25 cellular contexts compared by ENCODE assay signal in the genomic region with DNA sequence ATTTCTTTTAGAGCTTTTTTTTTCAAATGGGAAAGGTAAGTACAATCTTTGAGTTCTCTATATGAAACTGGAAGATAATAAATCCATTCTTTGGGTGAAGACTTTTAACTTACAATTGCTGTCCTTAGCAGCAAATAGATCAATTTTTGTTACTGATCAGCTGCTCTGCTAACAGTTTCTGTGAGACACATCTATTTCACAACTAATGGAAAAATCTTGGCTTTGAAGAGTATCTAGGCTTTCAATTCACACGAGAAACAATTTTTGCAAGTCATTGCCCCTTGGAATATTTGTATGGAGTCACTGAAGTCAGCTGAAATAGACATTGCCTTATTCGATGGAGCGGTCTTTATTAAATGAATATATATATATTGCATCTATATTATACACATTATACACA. TPM values are rescaled to one million over a fixed set of nuclear protein-coding genes. Genes with fewer than 3 reads are reported as not detected.
DNase-seq lines count a peak whose midpoint lies in the region; ATAC-seq, FAIRE-seq and TF ChIP-seq lines count a peak whose summit lies in the region.
"Had no signal": no experiment of that assay in that cellular context is flagged by ENCODE, and none has a peak within 500 bp of the region (broad histone marks: within the 10 kb centered on the region; RNA-seq: fewer than 3 reads in every experiment).

No MANE protein-coding gene starts in this region.

- no TSS peak for BruUV-seq in K562 (replicated peaks; lab: Mats Ljungman, UMichigan)
- no TSS peak for BruUV-seq in HepG2 (replicated peaks; lab: Mats Ljungman, UMichigan)

- CTCF ChIA-PET in A549 (lab: Yijun Ruan, JAX) = no interaction called here
- CTCF ChIA-PET in K562 (lab: Yijun Ruan, JAX; ENCODE audit: low intra/inter-chr PET ratio) = no interaction called here
- CTCF ChIA-PET in HepG2 (lab: Yijun Ruan, JAX; ENCODE audit: low intra/inter-chr PET ratio, low total read pairs) = no interaction called here

- H3K9ac ChIP-seq in K562 (ENCODE audit: insufficient read depth in 1 of 2, low read depth in 2 of 2, low read length in 2 of 2) = no peak overlapping the region
- no peak overlapping the region for H3K9ac ChIP-seq in HepG2 (ENCODE audit: insufficient read depth, low read depth, low read length)
- H3K9ac ChIP-seq: GM23248 had no signal

- no peak for ATAC-seq in A549
- ATAC-seq in K562 = no peak
- ATAC-seq in HepG2 = peak; percentile 86
- no peak for ATAC-seq in GM18505 (IDR thresholded peaks at IDR 0.05; ENCODE audit: unreplicated experiment)
- ATAC-seq: HCT116 had no signal

- no peaks in the 10 kb centered on the region for H4K20me1 ChIP-seq in K562 (replicated peaks; ENCODE audit: control insufficient read depth, insufficient read depth, low read length)
- H4K20me1 ChIP-seq in HepG2 (ENCODE audit: insufficient read depth, low read length) = no peaks in the 10 kb centered on the region

- H3K27ac ChIP-seq in A549 = no peak overlapping the region
- H3K27ac ChIP-seq in K562 (ENCODE audit: extremely low read depth, low read depth, low read length) = no peak overlapping the region
- H3K27ac ChIP-seq in HepG2 (ENCODE audit: extremely low read length, insufficient read depth, low read length) = peak overlapping the region; percentile 71
- H3K27ac ChIP-seq in transverse colon = no peak overlapping the region
- H3K27ac ChIP-seq: 22Rv1, GM23248 had no signal

- no peaks in the 10 kb centered on the region for H3K9me1 ChIP-seq in K562 (ENCODE audit: control insufficient read depth, insufficient read depth, low read length)

- no peaks in the 10 kb centered on the region for H3K4me1 ChIP-seq in A549
- no peaks in the 10 kb centered on the region for H3K4me1 ChIP-seq in K562 (replicated peaks in 1 of 2; ENCODE audit: control insufficient read depth in 2 of 2, insufficient read depth in 2 of 2, low read length in 2 of 2)
- H3K4me1 ChIP-seq in HepG2 (ENCODE audit: insufficient read depth, low read length) = peaks cover 29% of the 10 kb centered on the region
- H3K4me1 ChIP-seq in BE2C = no peaks in the 10 kb centered on the region
- H3K4me1 ChIP-seq in transverse colon = no peaks in the 10 kb centered on the region

- H3K27me3 ChIP-seq in K562 (ENCODE audit: control insufficient read depth in 2 of 2, insufficient read depth in 2 of 2, low read length in 2 of 2) = peaks cover 0 to 12% of the 10 kb centered on the region in 2 experiments; a peak in 2 of 5 replicates
- no peaks in the 10 kb centered on the region for H3K27me3 ChIP-seq in HepG2 (ENCODE audit: control insufficient read depth in 1 of 2, insufficient read depth in 2 of 2, low read length in 2 of 2)
- no peaks in the 10 kb centered on the region for H3K27me3 ChIP-seq in BE2C
- no peaks in the 10 kb centered on the region for H3K27me3 ChIP-seq in transverse colon

- in situ Hi-C loops in K562 (cut with MboI) = no loop called here
- in situ Hi-C loops in HepG2 (cut with HindIII; ENCODE audit: extremely low pct_ligation_motif_present, low pct_unique_long_range_greater_than_20kb) = no loop called here
- in situ Hi-C loops in transverse colon (cut with MboI; ENCODE audit: low pct_ligation_motif_present in 1 of 4, low pct_unique_long_range_greater_than_20kb in 1 of 4, low sequenced_read_pairs in 3 of 4) = no loop called here

- TF ChIP-seq POLR2A in A549 (IDR thresholded peaks at IDR 0.05; ENCODE audit: low read length) (no peak), K562 (conservative IDR thresholded peaks at IDR 0.05) (no peak), HepG2 (IDR thresholded peaks at IDR 0.05; ENCODE audit: insufficient read depth in 1 of 2, low read depth in 2 of 2, low read length in 2 of 2) (no peak), GM18505 (IDR thresholded peaks at IDR 0.05; ENCODE audit: borderline replicate concordance, extremely low read depth, insufficient read depth, insufficient read length) (no peak), transverse colon (IDR thresholded peaks at IDR 0.05) (no peak)

- TF ChIP-seq RAD21 in A549 (conservative IDR thresholded peaks at IDR 0.05 in 1 of 2, IDR thresholded peaks at IDR 0.05 in 1 of 2) (no peak), K562 (CRISPR knock-in tag; conservative IDR thresholded peaks at IDR 0.05 in 1 of 2, IDR thresholded peaks at IDR 0.05 in 1 of 2) (no peak), HepG2 (CRISPR knock-in tag; IDR thresholded peaks at IDR 0.05) (no peak)

- FAIRE-seq in A549 (lab: Jason Lieb, UNC) = no peak
- no peak for FAIRE-seq in K562 (lab: Jason Lieb, UNC)
- FAIRE-seq in HepG2 (lab: Jason Lieb, UNC) = no peak
- FAIRE-seq: A204.1, GM12891 had no signal

- 63% methylated on average over 3 of the region's 3 CpGs for WGBS in A549 (ENCODE audit: missing lambda C conversion rate)
- 0% methylated on average over 3 of the region's 3 CpGs for WGBS in K562 (ENCODE audit: insufficient coverage, low coverage, missing lambda C conversion rate)
- WGBS in HepG2 (ENCODE audit: low lambda C conversion rate) = 44% methylated on average over 3 of the region's 3 CpGs
- 87 to 88% methylated on average over 3 of the region's 3 CpGs for WGBS in transverse colon (ENCODE audit: low coverage in 1 of 2), 2 donors

- no peaks in the 10 kb centered on the region for H3K79me2 ChIP-seq in K562 (ENCODE audit: control insufficient read depth, insufficient read depth, low read length)
- no peaks in the 10 kb centered on the region for H3K79me2 ChIP-seq in HepG2 (ENCODE audit: insufficient read depth, low read length)

- H3K9me3 ChIP-seq in A549 (no peaks in the 10 kb centered on the region), K562 (replicated peaks; ENCODE audit: control insufficient read depth, insufficient read depth, low read depth, low read length) (no peaks in the 10 kb centered on the region), HepG2 (ENCODE audit: low read length) (no peaks in the 10 kb centered on the region), BE2C (no peaks in the 10 kb centered on the region), transverse colon (no peaks in the 10 kb centered on the region)

- no peaks in the 10 kb centered on the region for H3K36me3 ChIP-seq in K562 (ENCODE audit: control insufficient read depth, insufficient read depth, low read length)
- no peaks in the 10 kb centered on the region for H3K36me3 ChIP-seq in HepG2 (replicated peaks in 1 of 2; ENCODE audit: control insufficient read depth in 1 of 2, insufficient read depth in 2 of 2, low read length in 2 of 2)
- no peaks in the 10 kb centered on the region for H3K36me3 ChIP-seq in BE2C
- no peaks in the 10 kb centered on the region for H3K36me3 ChIP-seq in transverse colon

- TF ChIP-seq EP300 in A549 (IDR thresholded peaks at IDR 0.05) (no peak), K562 (IDR thresholded peaks at IDR 0.05; ENCODE audit: low read length) (no peak), HepG2 (IDR thresholded peaks at IDR 0.05; ENCODE audit: low read depth in 2 of 2, low read length in 2 of 2) (peak in 1 of 2 experiments; percentile 91; a peak in 2 of 4 replicates), HepG2 (CRISPR knock-in tag; IDR thresholded peaks at IDR 0.05; ENCODE audit: borderline replicate concordance) (no peak), transverse colon (IDR thresholded peaks at IDR 0.05; ENCODE audit: low read depth) (no peak)

- no peak for TF ChIP-seq CTCF in A549 (IDR thresholded peaks at IDR 0.05)
- TF ChIP-seq CTCF in K562 (IDR thresholded peaks at IDR 0.05 in 2 of 3, conservative IDR thresholded peaks at IDR 0.05 in 1 of 3; ENCODE audit: insufficient read depth in 2 of 3, low read depth in 1 of 3, low read length in 3 of 3) = no peak
- no peak for TF ChIP-seq CTCF in HepG2 (CRISPR knock-in tag; IDR thresholded peaks at IDR 0.05)
- no peak for TF ChIP-seq CTCF in BE2C (IDR thresholded peaks at IDR 0.05; ENCODE audit: low read depth, low read length)
- no peak for TF ChIP-seq CTCF in transverse colon (IDR thresholded peaks at IDR 0.05)

- H2AFZ ChIP-seq in K562 (ENCODE audit: low read depth, low read length) (no peak overlapping the region), HepG2 (ENCODE audit: low read length) (no peak overlapping the region)
- H2AFZ ChIP-seq: GM23248 had no signal

- no peak overlapping the region for H3K4me3 ChIP-seq in A549
- H3K4me3 ChIP-seq in K562 = no peak overlapping the region
- no peak overlapping the region for H3K4me3 ChIP-seq in HepG2 (replicated peaks in 1 of 3; ENCODE audit: insufficient read depth in 1 of 3, low read depth in 2 of 3, low read length in 3 of 3)
- H3K4me3 ChIP-seq in BE2C (ENCODE audit: low read depth, low read length) = no peak overlapping the region
- H3K4me3 ChIP-seq in transverse colon = no peak overlapping the region
- H3K4me3 ChIP-seq: GM23248 had no signal

- no peak overlapping the region for H3K4me2 ChIP-seq in A549
- no peak overlapping the region for H3K4me2 ChIP-seq in K562 (ENCODE audit: insufficient read depth, low read length)
- H3K4me2 ChIP-seq in HepG2 (ENCODE audit: low read depth, low read length) = peak overlapping the region; percentile 13; the same call in 1 of the 2 replicates

- intact Hi-C loops in K562 (cut with micrococcal nuclease) (no loop called here), HepG2 (cut with micrococcal nuclease; ENCODE audit: unreplicated experiment) (no loop called here), transverse colon (cut with DNase I; ENCODE audit: low total_unique reads) (no loop called here)

- POLR2A ChIA-PET in A549 (lab: Yijun Ruan, JAX) (no interaction called here), K562 (lab: Yijun Ruan, JAX) (no interaction called here), HepG2 (lab: Yijun Ruan, JAX) (interaction anchor here (0.7 to 1.5 kb wide), 2 partner anchors 10 to 75 kb away, joined by 3 to 5 read pairs; partner anchors contain the start of gene MED23)

- no peak for DNase-seq in A549 (ENCODE audit: low read depth in 1 of 2, low spot score in 1 of 2)
- DNase-seq in K562 (ENCODE audit: extremely low read depth in 1 of 4, low spot score in 3 of 4) = no peak
- peak; percentile 31 for DNase-seq in HepG2 (ENCODE audit: low spot score)
- no peak for DNase-seq in BE2C
- no peak for DNase-seq in transverse colon
- DNase-seq: ACHN; AML-193; C1 segment of cervical spinal cord; Calu3; CD4-positive, alpha-beta memory T cell; COR-L47; DMS53; DMS79 treated with DMSO at 0.1 percent for 48 hours; GF-D8; GM23248; H9 had no signal

RNA-seq across cellular contexts. Expression of gene ARG1, which starts 20.5 kb away (rescaled TPM):
- polyA plus RNA-seq in A549 (2011; rRNA removed) (not detected in 2 replicates), A549 (2017; fragmentation: RNase III; extraction: RNeasy Plus Mini Kit Qiagen cat#74134 plus additional on column Dnase treatment) (not detected in 3 replicates), K562 (2011; rRNA removed) (0.05 and 0.20 TPM in 2 replicates), K562 (2014; fragmentation: Illumina TruSeq; extraction: Trizol) (not detected in 2 replicates), K562 (2014; fragmentation: Nextera tagmentation; extraction: Ambion mirVana) (under 1 TPM in 1 of 2 experiments, not detected in 1; 0.03 TPM), K562 (2014; rRNA removed) (0.07 TPM in 1 of 2 replicates, not detected in the other), HepG2 (2011; rRNA removed) (11.2 TPM in 2 replicates)
- not detected in 2 replicates for polyA plus RNA-seq in A549 (2012; cell fraction: cytosol; rRNA removed)
- polyA plus RNA-seq in A549 (2012; cell fraction: nucleus; rRNA removed) = not detected in 2 replicates
- not detected in 2 replicates for polyA minus RNA-seq in A549 (2011; rRNA and poly(A)+ RNA removed)
- total RNA-seq in K562 (2011; cell fraction: chromatin; rRNA removed; ENCODE audit: low replicate concordance) = not detected in 2 replicates
- total RNA-seq in K562 (2011; cell fraction: nucleolus; rRNA removed) = not detected in 2 replicates
- not detected in 2 replicates for total RNA-seq in K562 (2011; cell fraction: nucleoplasm; rRNA removed)
- total RNA-seq in K562 (2014; rRNA removed) (0.09 TPM in 1 of 2 replicates, not detected in the other), K562 (2014; rRNA removed; fragmentation: Illumina TruSeq; extraction: Trizol) (0.07 TPM in 1 of 2 replicates, not detected in the other), K562 (2015; rRNA removed; fragmentation: Illumina TruSeq; extraction: Trizol) (not detected in 2 replicates), K562 (2021) (0.11 and 0.20 TPM in 2 replicates), HepG2 (2016; rRNA removed; fragmentation: Illumina TruSeq; extraction: Trizol) (2.2 and 3.5 TPM in 2 replicates), transverse colon (not detected)
- polyA plus RNA-seq in K562 (2011; cell fraction: cytosol; rRNA removed) = not detected in 2 replicates
- polyA plus RNA-seq in K562 (2011; cell fraction: nucleus; rRNA removed) = not detected in 2 replicates
- 0.05 and 0.08 TPM in 2 replicates for polyA plus RNA-seq in K562 (2012)
- 0.21 and 0.35 TPM in 2 replicates for polyA minus RNA-seq in K562 (2011; rRNA and poly(A)+ RNA removed)
- not detected in 2 replicates for polyA minus RNA-seq in K562 (2011; cell fraction: cytosol; rRNA and poly(A)+ RNA removed)
- not detected in 2 replicates for polyA minus RNA-seq in K562 (2011; cell fraction: nucleus; rRNA and poly(A)+ RNA removed)
- total RNA-seq in HepG2 (2016; cell fraction: cytosol; rRNA removed; fragmentation: Illumina TruSeq; extraction: Trizol; ENCODE audit: low read depth) = 0.30 and 0.53 TPM in 2 replicates
- 2.9 and 3.4 TPM in 2 replicates for total RNA-seq in HepG2 (2016; cell fraction: insoluble cytoplasmic fraction; rRNA removed; fragmentation: Illumina TruSeq; extraction: Trizol)
- total RNA-seq in HepG2 (2016; cell fraction: membrane; rRNA removed; fragmentation: Illumina TruSeq; extraction: Trizol) = 0.86 and 1.1 TPM in 2 replicates
- total RNA-seq in HepG2 (2016; cell fraction: nucleus; rRNA removed; fragmentation: Illumina TruSeq; extraction: Trizol) = 0.78 and 0.87 TPM in 2 replicates
- polyA plus RNA-seq in HepG2 (2011; cell fraction: cytosol; rRNA removed) = 7.2 and 11.5 TPM in 2 replicates
- polyA plus RNA-seq in HepG2 (2011; cell fraction: nucleus; rRNA removed) = 4.8 and 7.3 TPM in 2 replicates
- 13.8 and 38.1 TPM in 2 replicates for polyA plus RNA-seq in HepG2 (2012)
- polyA plus RNA-seq in HepG2 (2016; cell fraction: cytosol; fragmentation: Illumina TruSeq; extraction: Trizol; ENCODE audit: low read depth) = 0.32 and 0.35 TPM in 2 replicates
- 3.3 and 4.8 TPM in 2 replicates for polyA plus RNA-seq in HepG2 (2016; cell fraction: insoluble cytoplasmic fraction; fragmentation: Illumina TruSeq; extraction: Trizol; ENCODE audit: low read depth)
- 0.96 and 1.1 TPM in 2 replicates for polyA plus RNA-seq in HepG2 (2016; cell fraction: membrane; fragmentation: Illumina TruSeq; extraction: Trizol; ENCODE audit: low read depth)
- polyA plus RNA-seq in HepG2 (2016; cell fraction: nucleus; fragmentation: Illumina TruSeq; extraction: Trizol; ENCODE audit: insufficient read depth, low read depth) = 1.2 and 1.7 TPM in 2 replicates
- 2.4 TPM in 1 of 2 replicates, not detected in the other for polyA minus RNA-seq in HepG2 (2011; rRNA and poly(A)+ RNA removed; ENCODE audit: low replicate concordance)
- 4.9 and 6.7 TPM in 2 replicates for polyA minus RNA-seq in HepG2 (2011; cell fraction: cytosol; rRNA and poly(A)+ RNA removed)
- polyA minus RNA-seq in HepG2 (2011; cell fraction: nucleus; rRNA and poly(A)+ RNA removed) = 1.9 and 7.8 TPM in 2 replicates
- not detected for polyA plus RNA-seq in BE2C (2012; ENCODE audit: insufficient read depth, insufficient read length, low read depth)
- total RNA-seq: Calu3; CD4-positive, alpha-beta memory T cell; Daoy; G401; GM23248; H4; H9 had no signal
- polyA plus RNA-seq: BJ, GM23248 had no signal
